ENCODE assay signal across 25 cellular contexts in the genomic region with DNA sequence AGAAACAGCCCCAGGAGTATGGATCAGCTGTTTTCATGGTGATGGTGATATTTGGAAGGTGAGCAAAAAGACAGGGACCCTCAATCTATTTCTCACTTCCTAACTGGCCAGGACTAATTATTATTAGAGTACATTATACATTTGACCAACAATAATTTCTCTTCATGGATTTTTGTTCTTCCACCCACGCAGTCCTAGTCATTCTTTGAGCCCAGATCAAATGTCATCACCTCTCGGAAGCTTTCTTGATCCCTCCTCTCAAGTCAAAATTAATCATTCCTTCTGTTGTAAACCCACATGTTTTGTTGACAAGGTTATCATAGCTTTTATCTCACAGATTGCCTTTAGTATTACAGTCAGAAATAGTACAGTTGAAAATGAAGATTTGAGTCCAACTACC. TPM values are rescaled to one million over a fixed set of nuclear protein-coding genes. Genes with fewer than 3 reads are reported as not detected.
"Had no signal": no experiment of that assay in that cellular context is flagged by ENCODE, and none has a peak within 500 bp of the region (broad histone marks: within the 10 kb centered on the region; RNA-seq: fewer than 3 reads in every experiment).

No MANE protein-coding gene starts in this region.

- H3K9ac ChIP-seq: parathyroid adenoma had no signal

- DNase-seq: activated B cell treated with CpG ODN at 0.5 μM for 24 hours; activated CD4-positive, alpha-beta T cell treated with anti-CD3 and anti-CD28 coated beads, Interleukin-2, amount 50 U/mL, for 1 hour; activated CD8-positive, alpha-beta T cell treated with anti-CD3 and anti-CD28 coated beads for 36 hours; activated gamma-delta T cell treated with Interleukin-2 at 50 U/mL for 16 hours; activated naive CD4-positive, alpha-beta T cell treated with anti-CD3 and anti-CD28 coated beads, Interleukin-2, amount 50 U/mL, for 16 hours; activated T-cell treated with anti-CD3 and anti-CD28 coated beads, Interleukin-2, amount 50 U/mL, for 4 hours; amygdala; effector CD8-positive, alpha-beta T cell; glutamatergic neuron; left cardiac atrium; midbrain; naive thymus-derived CD8-positive, alpha-beta T cell; nucleus accumbens; psoas muscle; stimulated activated CD4-positive, alpha-beta T cell treated with anti-CD3 and anti-CD28 coated beads, Interleukin-4, amount 100 ng/mL, for 24 hours; substantia nigra; T-helper 1 cell; thyroid gland; upper lobe of right lung had no signal

- H3K9me3 ChIP-seq: breast epithelium, psoas muscle, right atrium auricular region, thyroid gland, upper lobe of right lung had no signal

- ATAC-seq: activated CD8-positive, alpha-beta T cell treated with anti-CD3 and anti-CD28 coated beads for 36 hours; activated T-cell treated with anti-CD3 and anti-CD28 coated beads, Interleukin-2, amount 50 U/mL, for 4 hours; activated T-helper 17 cell treated with anti-CD3 and anti-CD28 coated beads, Interleukin-2, amount 50 U/mL, for 72 hours; naive thymus-derived CD8-positive, alpha-beta T cell; psoas muscle; stimulated activated effector memory CD8-positive, alpha-beta T cell treated with anti-CD3 and anti-CD28 coated beads, Interleukin-12 subunit alpha, Interleukin-12 subunit beta, amount 100 ng/mL, for 72 hours; upper lobe of right lung had no signal

- H3K27ac ChIP-seq: breast epithelium, epithelial cell of prostate, parathyroid adenoma, psoas muscle, thyroid gland, upper lobe of right lung had no signal

- H3K4me3 ChIP-seq: breast epithelium, psoas muscle, right atrium auricular region, thyroid gland, upper lobe of right lung had no signal

- H3K36me3 ChIP-seq: breast epithelium, right atrium auricular region, thyroid gland, upper lobe of right lung had no signal

- H3K27me3 ChIP-seq: breast epithelium, right atrium auricular region, thyroid gland, upper lobe of right lung had no signal

- H3K4me1 ChIP-seq: breast epithelium, parathyroid adenoma, psoas muscle had no signal

RNA-seq across cellular contexts. Expression of a gene that starts 29.2 kb away (rescaled TPM):
- total RNA-seq: activated CD8-positive, alpha-beta T cell treated with anti-CD3 and anti-CD28 coated beads for 36 hours; activated T-cell treated with anti-CD3 and anti-CD28 coated beads, Interleukin-2, amount 50 U/mL, for 4 hours; activated T-helper 17 cell treated with anti-CD3 and anti-CD28 coated beads, Interleukin-2, amount 50 U/mL, for 72 hours; naive thymus-derived CD8-positive, alpha-beta T cell had no signal
- polyA plus RNA-seq: naive thymus-derived CD8-positive, alpha-beta T cell had no signal
